21 cellular contexts compared by ENCODE assay signal in genomic region chr4:76187152-76187551, GRCh38.
"Had no signal": no experiment of that assay in that cellular context is flagged by ENCODE, and none has a peak within 500 bp of the region (broad histone marks: within the 10 kb centered on the region; RNA-seq: fewer than 3 reads in every experiment).

No MANE protein-coding gene starts in this region.

- H3K4me3 Mint-ChIP-seq: activated B cell treated with CpG ODN at 0.5 μM for 24 hours; activated naive CD8-positive, alpha-beta T cell treated with anti-CD3 and anti-CD28 coated beads, Interleukin-2, amount 10 ng/mL, durations not matched to agents 7 days and 5 days; activated T-cell treated with anti-CD3 and anti-CD28 coated beads, Interleukin-2, amount 50 U/mL, for 4 hours; naive thymus-derived CD4-positive, alpha-beta T cell; neural progenitor cell; T-helper 1 cell treated with Interleukin-12 subunit alpha and Interleukin-12 subunit beta and Interleukin-4 antibody, amounts not matched to agents 30 μg/mL and 1 μg/mL, for 36 hours had no signal

- H3K36me3 ChIP-seq: cardiac muscle cell, neural progenitor cell had no signal

- H3K27ac Mint-ChIP-seq: activated B cell treated with CpG ODN at 0.5 μM for 24 hours; activated naive CD8-positive, alpha-beta T cell treated with anti-CD3 and anti-CD28 coated beads, Interleukin-2, amount 10 ng/mL, durations not matched to agents 7 days and 5 days; neural progenitor cell; T-helper 1 cell treated with Interleukin-12 subunit alpha and Interleukin-12 subunit beta and Interleukin-4 antibody, amounts not matched to agents 30 μg/mL and 1 μg/mL, for 36 hours had no signal

- H3K4me1 ChIP-seq: neural progenitor cell had no signal

- H3K27me3 ChIP-seq: cardiac muscle cell, neural progenitor cell, tibial artery had no signal

- DNase-seq: activated B cell treated with CpG ODN at 0.5 μM for 24 hours; activated CD4-positive, alpha-beta T cell treated with anti-CD3 and anti-CD28 coated beads for 4 hours; activated CD4-positive, alpha-beta T cell treated with anti-CD3 and anti-CD28 coated beads, Interleukin-2, amount 50 U/mL, for 48 hours; activated CD8-positive, alpha-beta memory T cell treated with anti-CD3 and anti-CD28 coated beads, Interleukin-2, amount 50 U/mL, for 48 hours; activated naive CD4-positive, alpha-beta T cell treated with Interleukin-2 at 50 U/mL for 16 hours; activated naive CD8-positive, alpha-beta T cell treated with anti-CD3 and anti-CD28 coated beads, Interleukin-2, amount 10 ng/mL, durations not matched to agents 7 days and 5 days; activated T-cell treated with anti-CD3 and anti-CD28 coated beads, Interleukin-2, amount 50 U/mL, for 4 hours; amygdala; dermis blood vessel endothelial cell; effector memory CD4-positive, alpha-beta T cell; hypothalamus; lower lobe of right lung; mesendoderm; naive thymus-derived CD4-positive, alpha-beta T cell; stimulated activated CD4-positive, alpha-beta T cell treated with anti-CD3 and anti-CD28 coated beads, Interleukin-4, amount 100 ng/mL, for 24 hours; stimulated activated naive CD4-positive, alpha-beta T cell treated with Interleukin-2 at 50 U/mL for 16 hours; T1000; tibial artery had no signal

- H3K9me3 ChIP-seq: lower lobe of right lung, tibial artery had no signal

- ATAC-seq: activated T-cell treated with anti-CD3 and anti-CD28 coated beads, Interleukin-2, amount 50 U/mL, for 4 hours; lower lobe of right lung; naive thymus-derived CD4-positive, alpha-beta T cell had no signal

- H3K4me1 Mint-ChIP-seq: activated B cell treated with CpG ODN at 0.5 μM for 24 hours; activated naive CD8-positive, alpha-beta T cell treated with anti-CD3 and anti-CD28 coated beads, Interleukin-2, amount 10 ng/mL, durations not matched to agents 7 days and 5 days; neural progenitor cell had no signal

- H3K27ac ChIP-seq: cardiac muscle cell, lower lobe of right lung, neural progenitor cell, tibial artery had no signal

- H3K4me3 ChIP-seq: cardiac muscle cell, lower lobe of right lung, neural progenitor cell, tibial artery had no signal

- H3K9ac ChIP-seq: neural progenitor cell had no signal

- H3K27me3 Mint-ChIP-seq: activated B cell treated with CpG ODN at 0.5 μM for 24 hours; activated naive CD8-positive, alpha-beta T cell treated with anti-CD3 and anti-CD28 coated beads, Interleukin-2, amount 10 ng/mL, durations not matched to agents 7 days and 5 days; naive thymus-derived CD4-positive, alpha-beta T cell had no signal
